Comparison of ENCODE assay signal across 1 cellular context in genomic region chr6:150033197-150033771, GRCh38.
TF ChIP-seq lines count a peak whose summit lies in the region.

No MANE protein-coding gene starts in this region.

TF ChIP-seq in H1, 55 proteins besides CTCF, POLR2A, EP300 and RAD21:
- no peak for TF ChIP-seq ZNF274 (IDR thresholded peaks at IDR 0.05; ENCODE audit: borderline replicate concordance, extremely low read depth, low read length)
- no peak for TF ChIP-seq USF2 (IDR thresholded peaks at IDR 0.05; ENCODE audit: low read length)
- no peak for TF ChIP-seq SIX5 (IDR thresholded peaks at IDR 0.05; ENCODE audit: low read depth, low read length)
- no peak for TF ChIP-seq RXRA (IDR thresholded peaks at IDR 0.05; ENCODE audit: insufficient read depth, low read depth, low read length)
- no peak for TF ChIP-seq TEAD4 (IDR thresholded peaks at IDR 0.05; ENCODE audit: low read depth, low read length)
- TF ChIP-seq EGR1 (IDR thresholded peaks at IDR 0.05; ENCODE audit: borderline replicate concordance, low read depth, low read length): no peak
- TF ChIP-seq CEBPB (IDR thresholded peaks at IDR 0.05; ENCODE audit: low read depth, low read length): no peak
- TF ChIP-seq MAFK (IDR thresholded peaks at IDR 0.05; ENCODE audit: low read depth, low read length): no peak
- TF ChIP-seq BACH1 (IDR thresholded peaks at IDR 0.05; ENCODE audit: low read length): no peak
- TF ChIP-seq JUN (IDR thresholded peaks at IDR 0.05; ENCODE audit: low read depth, low read length): no peak
- TF ChIP-seq HDAC2 (IDR thresholded peaks at IDR 0.05; ENCODE audit: borderline replicate concordance in 1 of 2, low read depth in 2 of 2, low read length in 2 of 2): no peak
- TF ChIP-seq KDM4A (IDR thresholded peaks at IDR 0.05; ENCODE audit: low read depth, low read length, severe bottlenecking): no peak
- no peak for TF ChIP-seq PHF8 (conservative IDR thresholded peaks at IDR 0.05; ENCODE audit: low read depth, low read length)
- TF ChIP-seq CREB1 (IDR thresholded peaks at IDR 0.05): no peak
- TF ChIP-seq RNF2 (IDR thresholded peaks at IDR 0.05; ENCODE audit: borderline replicate concordance, low read depth, low read length, missing control alignments, poor library complexity, severe bottlenecking): no peak
- TF ChIP-seq JUND (IDR thresholded peaks at IDR 0.05; ENCODE audit: low read length): no peak
- no peak for TF ChIP-seq FOSL1 (IDR thresholded peaks at IDR 0.05; ENCODE audit: insufficient read depth, low read depth, low read length)
- TF ChIP-seq BCL11A (IDR thresholded peaks at IDR 0.05; ENCODE audit: low read depth in 2 of 2, low read length in 2 of 2): no peak
- TF ChIP-seq YY1 (IDR thresholded peaks at IDR 0.05; ENCODE audit: low read depth, low read length): no peak
